9 cellular contexts compared by ENCODE assay signal in genomic region chr2:86807121-86807461, GRCh38. TPM values are rescaled to one million over a fixed set of nuclear protein-coding genes. Genes with fewer than 3 reads are reported as not detected.
DNase-seq lines count a peak whose midpoint lies in the region; TF ChIP-seq lines count a peak whose summit lies in the region.
"Had no signal": no experiment of that assay in that cellular context is flagged by ENCODE, and none has a peak within 500 bp of the region (broad histone marks: within the 10 kb centered on the region; RNA-seq: fewer than 3 reads in every experiment).

No MANE protein-coding gene starts in this region.

- no peaks in the 10 kb centered on the region for H3K9me3 ChIP-seq in WERI-Rb-1 (ENCODE audit: severe bottlenecking)

- DNase-seq in H7, result no peak
- DNase-seq in WERI-Rb-1, result no peak
- no peak for DNase-seq in fibroblast of villous mesenchyme (ENCODE audit: low read depth)
- no peak for DNase-seq in inferior parietal cortex (ENCODE audit: extremely low spot score)
- DNase-seq in H4 (ENCODE audit: low spot score), result no peak
- no peak for DNase-seq in OCI-M2 (lab: John Stamatoyannopoulos, UW; ENCODE audit: unreplicated experiment)
- DNase-seq in GM19238 (ENCODE audit: insufficient read length, low spot score), result no peak

- H3K36me3 ChIP-seq in H7 (replicated peaks; ENCODE audit: control insufficient read depth, insufficient read depth, low read length) (no peaks in the 10 kb centered on the region), WERI-Rb-1 (no peaks in the 10 kb centered on the region)

- TF ChIP-seq CTCF in WERI-Rb-1 (IDR thresholded peaks at IDR 0.05; ENCODE audit: low read depth, low read length) (no peak), fibroblast of villous mesenchyme (IDR thresholded peaks at IDR 0.05; ENCODE audit: insufficient read depth, low read depth, low read length) (no peak)

- H3K4me3 ChIP-seq in H7 (ENCODE audit: insufficient read depth, low read depth, low read length) (peak overlapping the region; percentile 34), WERI-Rb-1 (ENCODE audit: low read depth, low read length) (peak overlapping the region; percentile 66), fibroblast of villous mesenchyme (ENCODE audit: low read depth, low read length) (peak overlapping the region; percentile 42), skin epidermis (peak overlapping the region; percentile 27 to 50 (median 32))
- H3K4me3 ChIP-seq: lung had no signal

- no peak overlapping the region for H3K27ac ChIP-seq in WERI-Rb-1
- H3K27ac ChIP-seq in skin epidermis, result peak overlapping the region in 9 of 21 experiments; percentile 31 to 80 (median 63)

- H3K27me3 ChIP-seq in H7 (ENCODE audit: control insufficient read depth, insufficient read depth, low read length) (peaks cover 12% of the 10 kb centered on the region), WERI-Rb-1 (ENCODE audit: insufficient read depth, low read depth, severe bottlenecking) (peaks cover 5% of the 10 kb centered on the region)

RNA-seq across cellular contexts. Expression of gene CD8A, which starts 16.4 kb away (rescaled TPM):
- total RNA-seq in H7 (2014; rRNA removed; shearing (Covaris generic)), result not detected in 2 replicates
- not detected in 2 replicates for total RNA-seq in fibroblast of villous mesenchyme
- not detected in 2 replicates for total RNA-seq in H4 (2014; rRNA removed; shearing (Covaris generic))

RNA-seq across cellular contexts. Expression of gene CD8B, which starts 54.6 kb away (rescaled TPM):
- total RNA-seq in H7 (2014; rRNA removed; shearing (Covaris generic)), result 0.37 and 0.66 TPM in 2 replicates
- not detected in 2 replicates for total RNA-seq in fibroblast of villous mesenchyme
- not detected in 2 replicates for total RNA-seq in H4 (2014; rRNA removed; shearing (Covaris generic))
